Comparison of ENCODE assay signal across 8 cellular contexts in genomic region chr22:35552186-35552842, GRCh38. TPM values are rescaled to one million over a fixed set of nuclear protein-coding genes. Genes with fewer than 3 reads are reported as not detected.
DNase-seq lines count a peak whose midpoint lies in the region; ATAC-seq lines count a peak whose summit lies in the region.

No MANE protein-coding gene starts in this region.

- no peaks in the 10 kb centered on the region for H3K9me3 Mint-ChIP-seq in stimulated activated effector memory CD8-positive, alpha-beta T cell treated with anti-CD3 and anti-CD28 coated beads, Interleukin-12 subunit alpha, Interleukin-12 subunit beta, amount 100 ng/mL, for 72 hours

- H3K27ac Mint-ChIP-seq in stimulated activated effector memory CD8-positive, alpha-beta T cell treated with anti-CD3 and anti-CD28 coated beads, Interleukin-12 subunit alpha, Interleukin-12 subunit beta, amount 100 ng/mL, for 72 hours: no peak overlapping the region

- ATAC-seq in left colon: peak; percentile 75
- peak; percentile 77 for ATAC-seq in stimulated activated effector memory CD8-positive, alpha-beta T cell treated with anti-CD3 and anti-CD28 coated beads, Interleukin-12 subunit alpha, Interleukin-12 subunit beta, amount 100 ng/mL, for 72 hours
- ATAC-seq in GM21423 (IDR thresholded peaks at IDR 0.05; ENCODE audit: unreplicated experiment): no peak

- H3K36me3 Mint-ChIP-seq in stimulated activated effector memory CD8-positive, alpha-beta T cell treated with anti-CD3 and anti-CD28 coated beads, Interleukin-12 subunit alpha, Interleukin-12 subunit beta, amount 100 ng/mL, for 72 hours: peaks cover 5% of the 10 kb centered on the region

- H3K4me1 Mint-ChIP-seq in stimulated activated effector memory CD8-positive, alpha-beta T cell treated with anti-CD3 and anti-CD28 coated beads, Interleukin-12 subunit alpha, Interleukin-12 subunit beta, amount 100 ng/mL, for 72 hours: peaks cover 9% of the 10 kb centered on the region

- intact Hi-C loops in left colon (cut with DNase I, micrococcal nuclease): no loop called here

- no peak overlapping the region for H3K4me3 Mint-ChIP-seq in stimulated activated effector memory CD8-positive, alpha-beta T cell treated with anti-CD3 and anti-CD28 coated beads, Interleukin-12 subunit alpha, Interleukin-12 subunit beta, amount 100 ng/mL, for 72 hours

- peak; percentile 91 for DNase-seq in Daoy (ENCODE audit: low read depth)
- peak; percentile 42 for DNase-seq in NCI-H69 (lab: John Stamatoyannopoulos, UW)
- peak; percentile 73 for DNase-seq in activated T-cell treated with anti-CD3 and anti-CD28 coated beads for 1 hour (ENCODE audit: low read depth)
- DNase-seq in left colon: peak in 1 of 2 donors; percentile 45
- DNase-seq in stimulated activated effector memory CD8-positive, alpha-beta T cell treated with anti-CD3 and anti-CD28 coated beads, Interleukin-12 subunit alpha, Interleukin-12 subunit beta, amount 100 ng/mL, for 72 hours (ENCODE audit: low spot score in 2 of 2): peak; percentile 52 to 80
- DNase-seq in NCI-H1930 (lab: John Stamatoyannopoulos, UW): no peak
- no peak for DNase-seq in NCI-H226

RNA-seq across cellular contexts. Expression of gene RASD2, which starts 11.7 kb away (rescaled TPM):
- 0.34 and 0.54 TPM in 2 replicates for total RNA-seq in Daoy (2014; rRNA removed; shearing (Covaris generic))
- 10 to 100 TPM; 12.9 to 24.5 TPM for total RNA-seq in left colon

Comparison
In these comparisons a context has a peak if more than half of its experiments do, and no peak if none do; other contexts are left out.
1. DNase-seq: peak in Daoy (single experiment), NCI-H69 (single experiment), activated T-cell treated with anti-CD3 and anti-CD28 coated beads for 1 hour (single experiment) and stimulated activated effector memory CD8-positive, alpha-beta T cell treated with anti-CD3 and anti-CD28 coated beads, Interleukin-12 subunit alpha, Interleukin-12 subunit beta, amount 100 ng/mL, for 72 hours (2 of 2); none in NCI-H1930 (0 of 2) and NCI-H226 (single experiment).